In the genomic region with DNA sequence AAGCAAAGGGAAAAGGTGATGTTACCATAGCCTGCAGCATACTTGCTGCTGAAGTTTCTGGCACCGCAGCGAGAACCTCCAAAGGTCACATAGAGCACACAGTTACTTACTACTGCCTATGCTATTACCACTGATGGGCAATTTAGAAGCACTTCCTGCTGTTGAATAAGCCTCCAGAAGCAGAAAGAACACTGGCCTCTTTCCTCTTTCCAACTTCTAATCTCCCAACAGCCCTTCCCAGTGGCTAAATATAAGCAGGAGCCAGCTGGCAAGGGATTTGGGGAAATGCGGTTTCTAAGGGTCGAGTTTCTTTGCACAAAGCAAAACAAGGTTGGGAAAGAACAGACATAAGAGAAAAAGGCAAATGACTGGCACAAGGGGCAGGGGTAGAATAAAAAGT, we compare ENCODE assay signal across 2 cellular contexts.
TF ChIP-seq lines count a peak whose summit lies in the region.

No MANE protein-coding gene starts in this region.

TF ChIP-seq in GM23338, 12 proteins besides CTCF, POLR2A, EP300 and RAD21 (continues in another document):
- TF ChIP-seq STAT1 (IDR thresholded peaks at IDR 0.05; ENCODE audit: unreplicated experiment) (no peak), ZNF114 (CRISPR knock-in tag; IDR thresholded peaks at IDR 0.05) (no peak), EZH2phosphoT487 (IDR thresholded peaks at IDR 0.05; ENCODE audit: unreplicated experiment) (no peak), JUNB (IDR thresholded peaks at IDR 0.05; ENCODE audit: unreplicated experiment) (no peak), CREB1 (CRISPR knock-in tag; IDR thresholded peaks at IDR 0.05; ENCODE audit: low read depth) (no peak), EZH2 (IDR thresholded peaks at IDR 0.05; ENCODE audit: low read depth, unreplicated experiment) (no peak), ZNF331 (CRISPR knock-in tag; IDR thresholded peaks at IDR 0.05; ENCODE audit: low read depth) (no peak)
- TF ChIP-seq, protein P1, sequence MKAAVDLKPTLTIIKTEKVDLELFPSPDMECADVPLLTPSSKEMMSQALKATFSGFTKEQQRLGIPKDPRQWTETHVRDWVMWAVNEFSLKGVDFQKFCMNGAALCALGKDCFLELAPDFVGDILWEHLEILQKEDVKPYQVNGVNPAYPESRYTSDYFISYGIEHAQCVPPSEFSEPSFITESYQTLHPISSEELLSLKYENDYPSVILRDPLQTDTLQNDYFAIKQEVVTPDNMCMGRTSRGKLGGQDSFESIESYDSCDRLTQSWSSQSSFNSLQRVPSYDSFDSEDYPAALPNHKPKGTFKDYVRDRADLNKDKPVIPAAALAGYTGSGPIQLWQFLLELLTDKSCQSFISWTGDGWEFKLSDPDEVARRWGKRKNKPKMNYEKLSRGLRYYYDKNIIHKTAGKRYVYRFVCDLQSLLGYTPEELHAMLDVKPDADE (IDR thresholded peaks at IDR 0.05), result no peak
- TF ChIP-seq, protein P2, sequence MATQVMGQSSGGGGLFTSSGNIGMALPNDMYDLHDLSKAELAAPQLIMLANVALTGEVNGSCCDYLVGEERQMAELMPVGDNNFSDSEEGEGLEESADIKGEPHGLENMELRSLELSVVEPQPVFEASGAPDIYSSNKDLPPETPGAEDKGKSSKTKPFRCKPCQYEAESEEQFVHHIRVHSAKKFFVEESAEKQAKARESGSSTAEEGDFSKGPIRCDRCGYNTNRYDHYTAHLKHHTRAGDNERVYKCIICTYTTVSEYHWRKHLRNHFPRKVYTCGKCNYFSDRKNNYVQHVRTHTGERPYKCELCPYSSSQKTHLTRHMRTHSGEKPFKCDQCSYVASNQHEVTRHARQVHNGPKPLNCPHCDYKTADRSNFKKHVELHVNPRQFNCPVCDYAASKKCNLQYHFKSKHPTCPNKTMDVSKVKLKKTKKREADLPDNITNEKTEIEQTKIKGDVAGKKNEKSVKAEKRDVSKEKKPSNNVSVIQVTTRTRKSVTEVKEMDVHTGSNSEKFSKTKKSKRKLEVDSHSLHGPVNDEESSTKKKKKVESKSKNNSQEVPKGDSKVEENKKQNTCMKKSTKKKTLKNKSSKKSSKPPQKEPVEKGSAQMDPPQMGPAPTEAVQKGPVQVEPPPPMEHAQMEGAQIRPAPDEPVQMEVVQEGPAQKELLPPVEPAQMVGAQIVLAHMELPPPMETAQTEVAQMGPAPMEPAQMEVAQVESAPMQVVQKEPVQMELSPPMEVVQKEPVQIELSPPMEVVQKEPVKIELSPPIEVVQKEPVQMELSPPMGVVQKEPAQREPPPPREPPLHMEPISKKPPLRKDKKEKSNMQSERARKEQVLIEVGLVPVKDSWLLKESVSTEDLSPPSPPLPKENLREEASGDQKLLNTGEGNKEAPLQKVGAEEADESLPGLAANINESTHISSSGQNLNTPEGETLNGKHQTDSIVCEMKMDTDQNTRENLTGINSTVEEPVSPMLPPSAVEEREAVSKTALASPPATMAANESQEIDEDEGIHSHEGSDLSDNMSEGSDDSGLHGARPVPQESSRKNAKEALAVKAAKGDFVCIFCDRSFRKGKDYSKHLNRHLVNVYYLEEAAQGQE (IDR thresholded peaks at IDR 0.05; ENCODE audit: unreplicated experiment), result no peak
- TF ChIP-seq, protein P3, sequence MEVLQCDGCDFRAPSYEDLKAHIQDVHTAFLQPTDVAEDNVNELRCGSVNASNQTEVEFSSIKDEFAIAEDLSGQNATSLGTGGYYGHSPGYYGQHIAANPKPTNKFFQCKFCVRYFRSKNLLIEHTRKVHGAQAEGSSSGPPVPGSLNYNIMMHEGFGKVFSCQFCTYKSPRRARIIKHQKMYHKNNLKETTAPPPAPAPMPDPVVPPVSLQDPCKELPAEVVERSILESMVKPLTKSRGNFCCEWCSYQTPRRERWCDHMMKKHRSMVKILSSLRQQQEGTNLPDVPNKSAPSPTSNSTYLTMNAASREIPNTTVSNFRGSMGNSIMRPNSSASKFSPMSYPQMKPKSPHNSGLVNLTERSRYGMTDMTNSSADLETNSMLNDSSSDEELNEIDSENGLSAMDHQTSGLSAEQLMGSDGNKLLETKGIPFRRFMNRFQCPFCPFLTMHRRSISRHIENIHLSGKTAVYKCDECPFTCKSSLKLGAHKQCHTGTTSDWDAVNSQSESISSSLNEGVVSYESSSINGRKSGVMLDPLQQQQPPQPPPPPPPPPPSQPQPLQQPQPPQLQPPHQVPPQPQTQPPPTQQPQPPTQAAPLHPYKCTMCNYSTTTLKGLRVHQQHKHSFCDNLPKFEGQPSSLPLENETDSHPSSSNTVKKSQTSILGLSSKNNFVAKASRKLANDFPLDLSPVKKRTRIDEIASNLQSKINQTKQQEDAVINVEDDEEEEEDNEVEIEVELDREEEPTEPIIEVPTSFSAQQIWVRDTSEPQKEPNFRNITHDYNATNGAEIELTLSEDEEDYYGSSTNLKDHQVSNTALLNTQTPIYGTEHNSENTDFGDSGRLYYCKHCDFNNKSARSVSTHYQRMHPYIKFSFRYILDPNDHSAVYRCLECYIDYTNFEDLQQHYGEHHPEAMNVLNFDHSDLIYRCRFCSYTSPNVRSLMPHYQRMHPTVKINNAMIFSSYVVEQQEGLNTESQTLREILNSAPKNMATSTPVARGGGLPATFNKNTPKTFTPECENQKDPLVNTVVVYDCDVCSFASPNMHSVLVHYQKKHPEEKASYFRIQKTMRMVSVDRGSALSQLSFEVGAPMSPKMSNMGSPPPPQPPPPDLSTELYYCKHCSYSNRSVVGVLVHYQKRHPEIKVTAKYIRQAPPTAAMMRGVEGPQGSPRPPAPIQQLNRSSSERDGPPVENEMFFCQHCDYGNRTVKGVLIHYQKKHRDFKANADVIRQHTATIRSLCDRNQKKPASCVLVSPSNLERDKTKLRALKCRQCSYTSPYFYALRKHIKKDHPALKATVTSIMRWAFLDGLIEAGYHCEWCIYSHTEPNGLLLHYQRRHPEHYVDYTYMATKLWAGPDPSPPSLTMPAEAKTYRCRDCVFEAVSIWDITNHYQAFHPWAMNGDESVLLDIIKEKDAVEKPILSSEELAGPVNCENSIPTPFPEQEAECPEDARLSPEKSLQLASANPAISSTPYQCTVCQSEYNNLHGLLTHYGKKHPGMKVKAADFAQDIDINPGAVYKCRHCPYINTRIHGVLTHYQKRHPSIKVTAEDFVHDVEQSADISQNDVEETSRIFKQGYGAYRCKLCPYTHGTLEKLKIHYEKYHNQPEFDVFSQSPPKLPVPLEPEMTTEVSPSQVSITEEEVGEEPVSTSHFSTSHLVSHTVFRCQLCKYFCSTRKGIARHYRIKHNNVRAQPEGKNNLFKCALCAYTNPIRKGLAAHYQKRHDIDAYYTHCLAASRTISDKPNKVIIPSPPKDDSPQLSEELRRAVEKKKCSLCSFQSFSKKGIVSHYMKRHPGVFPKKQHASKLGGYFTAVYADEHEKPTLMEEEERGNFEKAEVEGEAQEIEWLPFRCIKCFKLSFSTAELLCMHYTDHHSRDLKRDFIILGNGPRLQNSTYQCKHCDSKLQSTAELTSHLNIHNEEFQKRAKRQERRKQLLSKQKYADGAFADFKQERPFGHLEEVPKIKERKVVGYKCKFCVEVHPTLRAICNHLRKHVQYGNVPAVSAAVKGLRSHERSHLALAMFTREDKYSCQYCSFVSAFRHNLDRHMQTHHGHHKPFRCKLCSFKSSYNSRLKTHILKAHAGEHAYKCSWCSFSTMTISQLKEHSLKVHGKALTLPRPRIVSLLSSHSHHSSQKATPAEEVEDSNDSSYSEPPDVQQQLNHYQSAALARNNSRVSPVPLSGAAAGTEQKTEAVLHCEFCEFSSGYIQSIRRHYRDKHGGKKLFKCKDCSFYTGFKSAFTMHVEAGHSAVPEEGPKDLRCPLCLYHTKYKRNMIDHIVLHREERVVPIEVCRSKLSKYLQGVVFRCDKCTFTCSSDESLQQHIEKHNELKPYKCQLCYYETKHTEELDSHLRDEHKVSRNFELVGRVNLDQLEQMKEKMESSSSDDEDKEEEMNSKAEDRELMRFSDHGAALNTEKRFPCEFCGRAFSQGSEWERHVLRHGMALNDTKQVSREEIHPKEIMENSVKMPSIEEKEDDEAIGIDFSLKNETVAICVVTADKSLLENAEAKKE (CRISPR knock-in tag; IDR thresholded peaks at IDR 0.05), result no peak

TF ChIP-seq in HepG2, 621 proteins besides CTCF, POLR2A, EP300 and RAD21:
- no peak for TF ChIP-seq HNRNPH1 (optimal IDR thresholded peaks at IDR 0.05; ENCODE audit: low read depth, low read length)
- no peak for TF ChIP-seq SNAI1 (CRISPR knock-in tag; IDR thresholded peaks at IDR 0.05; ENCODE audit: borderline replicate concordance)
- no peak for TF ChIP-seq PTBP1 (IDR thresholded peaks at IDR 0.05; ENCODE audit: low read depth, low read length, poor library complexity, severe bottlenecking)
- TF ChIP-seq BRD4 (CRISPR knock-in tag; IDR thresholded peaks at IDR 0.05), result no peak
- TF ChIP-seq, protein P4, sequence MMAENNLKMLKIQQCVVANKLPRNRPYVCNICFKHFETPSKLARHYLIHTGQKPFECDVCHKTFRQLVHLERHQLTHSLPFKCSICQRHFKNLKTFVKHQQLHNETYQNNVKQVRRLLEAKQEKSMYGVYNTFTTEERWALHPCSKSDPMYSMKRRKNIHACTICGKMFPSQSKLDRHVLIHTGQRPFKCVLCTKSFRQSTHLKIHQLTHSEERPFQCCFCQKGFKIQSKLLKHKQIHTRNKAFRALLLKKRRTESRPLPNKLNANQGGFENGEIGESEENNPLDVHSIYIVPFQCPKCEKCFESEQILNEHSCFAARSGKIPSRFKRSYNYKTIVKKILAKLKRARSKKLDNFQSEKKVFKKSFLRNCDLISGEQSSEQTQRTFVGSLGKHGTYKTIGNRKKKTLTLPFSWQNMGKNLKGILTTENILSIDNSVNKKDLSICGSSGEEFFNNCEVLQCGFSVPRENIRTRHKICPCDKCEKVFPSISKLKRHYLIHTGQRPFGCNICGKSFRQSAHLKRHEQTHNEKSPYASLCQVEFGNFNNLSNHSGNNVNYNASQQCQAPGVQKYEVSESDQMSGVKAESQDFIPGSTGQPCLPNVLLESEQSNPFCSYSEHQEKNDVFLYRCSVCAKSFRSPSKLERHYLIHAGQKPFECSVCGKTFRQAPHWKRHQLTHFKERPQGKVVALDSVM (CRISPR knock-in tag; IDR thresholded peaks at IDR 0.05), result no peak
- TF ChIP-seq, protein P5, sequence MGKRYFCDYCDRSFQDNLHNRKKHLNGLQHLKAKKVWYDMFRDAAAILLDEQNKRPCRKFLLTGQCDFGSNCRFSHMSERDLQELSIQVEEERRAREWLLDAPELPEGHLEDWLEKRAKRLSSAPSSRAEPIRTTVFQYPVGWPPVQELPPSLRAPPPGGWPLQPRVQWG (CRISPR knock-in tag; IDR thresholded peaks at IDR 0.05; ENCODE audit: borderline replicate concordance, low read depth), result no peak
- TF ChIP-seq, protein P6, sequence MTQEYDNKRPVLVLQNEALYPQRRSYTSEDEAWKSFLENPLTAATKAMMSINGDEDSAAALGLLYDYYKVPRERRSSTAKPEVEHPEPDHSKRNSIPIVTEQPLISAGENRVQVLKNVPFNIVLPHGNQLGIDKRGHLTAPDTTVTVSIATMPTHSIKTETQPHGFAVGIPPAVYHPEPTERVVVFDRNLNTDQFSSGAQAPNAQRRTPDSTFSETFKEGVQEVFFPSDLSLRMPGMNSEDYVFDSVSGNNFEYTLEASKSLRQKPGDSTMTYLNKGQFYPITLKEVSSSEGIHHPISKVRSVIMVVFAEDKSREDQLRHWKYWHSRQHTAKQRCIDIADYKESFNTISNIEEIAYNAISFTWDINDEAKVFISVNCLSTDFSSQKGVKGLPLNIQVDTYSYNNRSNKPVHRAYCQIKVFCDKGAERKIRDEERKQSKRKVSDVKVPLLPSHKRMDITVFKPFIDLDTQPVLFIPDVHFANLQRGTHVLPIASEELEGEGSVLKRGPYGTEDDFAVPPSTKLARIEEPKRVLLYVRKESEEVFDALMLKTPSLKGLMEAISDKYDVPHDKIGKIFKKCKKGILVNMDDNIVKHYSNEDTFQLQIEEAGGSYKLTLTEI (CRISPR knock-in tag; conservative IDR thresholded peaks at IDR 0.05), result no peak
- TF ChIP-seq, protein P7, sequence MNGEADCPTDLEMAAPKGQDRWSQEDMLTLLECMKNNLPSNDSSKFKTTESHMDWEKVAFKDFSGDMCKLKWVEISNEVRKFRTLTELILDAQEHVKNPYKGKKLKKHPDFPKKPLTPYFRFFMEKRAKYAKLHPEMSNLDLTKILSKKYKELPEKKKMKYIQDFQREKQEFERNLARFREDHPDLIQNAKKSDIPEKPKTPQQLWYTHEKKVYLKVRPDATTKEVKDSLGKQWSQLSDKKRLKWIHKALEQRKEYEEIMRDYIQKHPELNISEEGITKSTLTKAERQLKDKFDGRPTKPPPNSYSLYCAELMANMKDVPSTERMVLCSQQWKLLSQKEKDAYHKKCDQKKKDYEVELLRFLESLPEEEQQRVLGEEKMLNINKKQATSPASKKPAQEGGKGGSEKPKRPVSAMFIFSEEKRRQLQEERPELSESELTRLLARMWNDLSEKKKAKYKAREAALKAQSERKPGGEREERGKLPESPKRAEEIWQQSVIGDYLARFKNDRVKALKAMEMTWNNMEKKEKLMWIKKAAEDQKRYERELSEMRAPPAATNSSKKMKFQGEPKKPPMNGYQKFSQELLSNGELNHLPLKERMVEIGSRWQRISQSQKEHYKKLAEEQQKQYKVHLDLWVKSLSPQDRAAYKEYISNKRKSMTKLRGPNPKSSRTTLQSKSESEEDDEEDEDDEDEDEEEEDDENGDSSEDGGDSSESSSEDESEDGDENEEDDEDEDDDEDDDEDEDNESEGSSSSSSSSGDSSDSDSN (CRISPR knock-in tag; IDR thresholded peaks at IDR 0.05), result no peak
- TF ChIP-seq ZNF33A (CRISPR knock-in tag; IDR thresholded peaks at IDR 0.05; ENCODE audit: borderline replicate concordance), result no peak
- TF ChIP-seq MXI1 (IDR thresholded peaks at IDR 0.05; ENCODE audit: borderline replicate concordance, low read depth, low read length), result no peak
- TF ChIP-seq NFE2L1 (CRISPR knock-in tag; IDR thresholded peaks at IDR 0.05; ENCODE audit: borderline replicate concordance), result no peak
- TF ChIP-seq MAF1 (CRISPR knock-in tag; IDR thresholded peaks at IDR 0.05; ENCODE audit: borderline replicate concordance), result no peak
- no peak for TF ChIP-seq TBX3 (IDR thresholded peaks at IDR 0.05; ENCODE audit: borderline replicate concordance)
